Comparison of ENCODE assay signal across 20 cellular contexts in genomic region chr17:29458066-29458465, GRCh38.
"Had no signal": no experiment of that assay in that cellular context is flagged by ENCODE, and none has a peak within 500 bp of the region (broad histone marks: within the 10 kb centered on the region; RNA-seq: fewer than 3 reads in every experiment).

No MANE protein-coding gene starts in this region.

- H3K27ac ChIP-seq: coronary artery, esophagus muscularis mucosa, heart left ventricle, testis, tibial nerve, upper lobe of right lung, vagina had no signal

- H3K4me1 ChIP-seq: upper lobe of right lung, vagina had no signal

- H3K4me3 ChIP-seq: coronary artery, esophagus muscularis mucosa, heart left ventricle, spleen, testis, tibial nerve, upper lobe of right lung, vagina had no signal

- H3K9me3 ChIP-seq: esophagus muscularis mucosa, heart left ventricle, spleen, testis, tibial nerve, upper lobe of right lung, vagina had no signal

- ATAC-seq: heart left ventricle; naive thymus-derived CD4-positive, alpha-beta T cell; sciatic nerve; stimulated activated memory B cell treated with anti-CD40 and anti-IgM and Interleukin-4, amounts not matched to agents 10 μg/mL and 1 μg/mL and 100 μg/mL, for 72 hours; stimulated activated naive CD8-positive, alpha-beta T cell treated with anti-CD3 and anti-CD28 coated beads, Interleukin-15, amount 100 ng/mL, for 72 hours; upper lobe of right lung had no signal

- H3K4me3 Mint-ChIP-seq: naive thymus-derived CD4-positive, alpha-beta T cell; stimulated activated memory B cell treated with anti-CD40 and anti-IgM and Interleukin-4, amounts not matched to agents 10 μg/mL and 1 μg/mL and 100 μg/mL, for 72 hours; stimulated activated naive CD8-positive, alpha-beta T cell treated with anti-CD3 and anti-CD28 coated beads, Interleukin-15, amount 100 ng/mL, for 72 hours had no signal

- H3K9me3 Mint-ChIP-seq: naive thymus-derived CD4-positive, alpha-beta T cell; stimulated activated memory B cell treated with anti-CD40 and anti-IgM and Interleukin-4, amounts not matched to agents 10 μg/mL and 1 μg/mL and 100 μg/mL, for 72 hours; stimulated activated naive CD8-positive, alpha-beta T cell treated with anti-CD3 and anti-CD28 coated beads, Interleukin-15, amount 100 ng/mL, for 72 hours had no signal

- H3K27me3 ChIP-seq: esophagus muscularis mucosa, heart left ventricle, spleen, testis, tibial nerve, upper lobe of right lung, vagina had no signal

- DNase-seq: effector CD4-positive, alpha-beta T cell; heart left ventricle; hippocampal formation; kidney glomerular epithelial cell; mesendoderm; naive thymus-derived CD4-positive, alpha-beta T cell; posterior cingulate gyrus; spleen; stimulated activated CD4-positive, alpha-beta T cell treated with anti-CD3 and anti-CD28 coated beads, Interleukin-15, amount 100 ng/mL, for 24 hours; stimulated activated CD4-positive, alpha-beta T cell treated with anti-CD3 and anti-CD28 coated beads, Interleukin-1b, Interleukin-23, amount 100 ng/mL, for 48 hours; stimulated activated CD4-positive, alpha-beta T cell treated with anti-CD3 and anti-CD28 coated beads, Interleukin-4, amount 100 ng/mL, for 24 hours; stimulated activated naive CD8-positive, alpha-beta T cell treated with anti-CD3 and anti-CD28 coated beads, Interleukin-15, amount 100 ng/mL, for 72 hours; testis; upper lobe of right lung had no signal

- H3K27ac Mint-ChIP-seq: stimulated activated memory B cell treated with anti-CD40 and anti-IgM and Interleukin-4, amounts not matched to agents 10 μg/mL and 1 μg/mL and 100 μg/mL, for 72 hours; stimulated activated naive CD8-positive, alpha-beta T cell treated with anti-CD3 and anti-CD28 coated beads, Interleukin-15, amount 100 ng/mL, for 72 hours had no signal

- H3K27me3 Mint-ChIP-seq: naive thymus-derived CD4-positive, alpha-beta T cell; stimulated activated memory B cell treated with anti-CD40 and anti-IgM and Interleukin-4, amounts not matched to agents 10 μg/mL and 1 μg/mL and 100 μg/mL, for 72 hours; stimulated activated naive CD8-positive, alpha-beta T cell treated with anti-CD3 and anti-CD28 coated beads, Interleukin-15, amount 100 ng/mL, for 72 hours had no signal
